Comparison of ENCODE assay signal across 28 cellular contexts in genomic region chr3:136694321-136694720, GRCh38. TPM values are rescaled to one million over a fixed set of nuclear protein-coding genes. Genes with fewer than 3 reads are reported as not detected.
DNase-seq lines count a peak whose midpoint lies in the region; ATAC-seq lines count a peak whose summit lies in the region.
"Had no signal": no experiment of that assay in that cellular context is flagged by ENCODE, and none has a peak within 500 bp of the region (broad histone marks: within the 10 kb centered on the region; RNA-seq: fewer than 3 reads in every experiment).

No MANE protein-coding gene starts in this region.

- no peak overlapping the region for H2AFZ ChIP-seq in trophoblast cell (ENCODE audit: insufficient read depth, low read length, poor library complexity)

- H3K4me1 Mint-ChIP-seq in activated naive CD8-positive, alpha-beta T cell treated with anti-CD3 and anti-CD28 coated beads, Interleukin-2, amount 10 ng/mL, durations not matched to agents 7 days and 5 days = peaks cover 11% of the 10 kb centered on the region
- peaks cover 13% of the 10 kb centered on the region for H3K4me1 Mint-ChIP-seq in activated naive CD8-positive, alpha-beta T cell treated with anti-CD3 and anti-CD28 coated beads for 36 hours
- peaks cover 14% of the 10 kb centered on the region for H3K4me1 Mint-ChIP-seq in T-helper 1 cell treated with Interleukin-12 subunit alpha and Interleukin-12 subunit beta and Interleukin-4 antibody, amounts not matched to agents 30 μg/mL and 1 μg/mL, for 36 hours (ENCODE audit: low read depth)
- H3K4me1 Mint-ChIP-seq: nephron progenitor cell had no signal

- no peaks in the 10 kb centered on the region for H3K79me1 ChIP-seq in trophoblast cell (ENCODE audit: low read length)

- H3K27me3 Mint-ChIP-seq in activated naive CD8-positive, alpha-beta T cell treated with anti-CD3 and anti-CD28 coated beads, Interleukin-2, amount 10 ng/mL, durations not matched to agents 7 days and 5 days = no peaks in the 10 kb centered on the region
- H3K27me3 Mint-ChIP-seq in activated naive CD8-positive, alpha-beta T cell treated with anti-CD3 and anti-CD28 coated beads for 36 hours = no peaks in the 10 kb centered on the region
- H3K27me3 Mint-ChIP-seq in T-helper 1 cell treated with Interleukin-12 subunit alpha and Interleukin-12 subunit beta and Interleukin-4 antibody, amounts not matched to agents 30 μg/mL and 1 μg/mL, for 36 hours (ENCODE audit: low read depth) = no peaks in the 10 kb centered on the region
- H3K27me3 Mint-ChIP-seq: B cell, IgD-negative memory B cell, type B pancreatic cell had no signal

- no peak overlapping the region for H3K4me3 Mint-ChIP-seq in activated naive CD8-positive, alpha-beta T cell treated with anti-CD3 and anti-CD28 coated beads, Interleukin-2, amount 10 ng/mL, durations not matched to agents 7 days and 5 days
- H3K4me3 Mint-ChIP-seq in activated naive CD8-positive, alpha-beta T cell treated with anti-CD3 and anti-CD28 coated beads for 36 hours = no peak overlapping the region
- H3K4me3 Mint-ChIP-seq in T-helper 1 cell treated with Interleukin-12 subunit alpha and Interleukin-12 subunit beta and Interleukin-4 antibody, amounts not matched to agents 30 μg/mL and 1 μg/mL, for 36 hours = peak overlapping the region; percentile 25
- H3K4me3 Mint-ChIP-seq: B cell, HFFc6, nephron progenitor cell, type B pancreatic cell had no signal

- no peaks in the 10 kb centered on the region for H3K36me3 ChIP-seq in trophoblast cell (ENCODE audit: control insufficient read depth in 1 of 2, insufficient read depth in 2 of 2, low read length in 2 of 2)
- H3K36me3 ChIP-seq: breast epithelium, colonic mucosa had no signal

- H3K9ac ChIP-seq in trophoblast cell (ENCODE audit: low read length) = no peak overlapping the region

- H4K91ac ChIP-seq in trophoblast cell (ENCODE audit: low read depth, low read length) = no peak overlapping the region

- H3K27ac Mint-ChIP-seq in activated naive CD8-positive, alpha-beta T cell treated with anti-CD3 and anti-CD28 coated beads, Interleukin-2, amount 10 ng/mL, durations not matched to agents 7 days and 5 days = peak overlapping the region; percentile 56
- H3K27ac Mint-ChIP-seq in activated naive CD8-positive, alpha-beta T cell treated with anti-CD3 and anti-CD28 coated beads for 36 hours = no peak overlapping the region
- H3K27ac Mint-ChIP-seq in T-helper 1 cell treated with Interleukin-12 subunit alpha and Interleukin-12 subunit beta and Interleukin-4 antibody, amounts not matched to agents 30 μg/mL and 1 μg/mL, for 36 hours = no peak overlapping the region
- H3K27ac Mint-ChIP-seq: B cell, HFFc6, IgD-negative memory B cell, nephron progenitor cell, type B pancreatic cell had no signal

- H3K9me3 Mint-ChIP-seq in activated naive CD8-positive, alpha-beta T cell treated with anti-CD3 and anti-CD28 coated beads, Interleukin-2, amount 10 ng/mL, durations not matched to agents 7 days and 5 days = peaks cover 20% of the 10 kb centered on the region
- H3K9me3 Mint-ChIP-seq in activated naive CD8-positive, alpha-beta T cell treated with anti-CD3 and anti-CD28 coated beads for 36 hours = peaks cover 31% of the 10 kb centered on the region
- H3K9me3 Mint-ChIP-seq in T-helper 1 cell treated with Interleukin-12 subunit alpha and Interleukin-12 subunit beta and Interleukin-4 antibody, amounts not matched to agents 30 μg/mL and 1 μg/mL, for 36 hours = peaks cover 73% of the 10 kb centered on the region
- H3K9me3 Mint-ChIP-seq: HFFc6 had no signal

- H3K18ac ChIP-seq in trophoblast cell (ENCODE audit: low read length) = no peak overlapping the region

- WGBS in trophoblast cell (ENCODE audit: extremely low coverage, insufficient coverage, insufficient read length) = no CpG with 5 or more reads among the region's 2 CpGs

- H3K36me3 Mint-ChIP-seq in activated naive CD8-positive, alpha-beta T cell treated with anti-CD3 and anti-CD28 coated beads, Interleukin-2, amount 10 ng/mL, durations not matched to agents 7 days and 5 days = peaks cover 66% of the 10 kb centered on the region
- H3K36me3 Mint-ChIP-seq in activated naive CD8-positive, alpha-beta T cell treated with anti-CD3 and anti-CD28 coated beads for 36 hours = peaks cover 77% of the 10 kb centered on the region
- peaks cover 42% of the 10 kb centered on the region for H3K36me3 Mint-ChIP-seq in T-helper 1 cell treated with Interleukin-12 subunit alpha and Interleukin-12 subunit beta and Interleukin-4 antibody, amounts not matched to agents 30 μg/mL and 1 μg/mL, for 36 hours (ENCODE audit: low read depth)

- no peak overlapping the region for H4K8ac ChIP-seq in trophoblast cell (ENCODE audit: low read depth, low read length)

- no peak overlapping the region for H2BK120ac ChIP-seq in trophoblast cell (ENCODE audit: insufficient read depth, low read length, poor library complexity)

- ATAC-seq in activated naive CD8-positive, alpha-beta T cell treated with anti-CD3 and anti-CD28 coated beads, Interleukin-2, amount 10 ng/mL, durations not matched to agents 7 days and 5 days (ENCODE audit: low read depth) = peak; percentile 56
- ATAC-seq in GM21723 (IDR thresholded peaks at IDR 0.05; ENCODE audit: unreplicated experiment) (no peak), GM19397 (IDR thresholded peaks at IDR 0.05; ENCODE audit: unreplicated experiment) (no peak)
- ATAC-seq: activated CD4-positive, CD25-positive, alpha-beta regulatory T cell treated with anti-CD3 and anti-CD28 coated beads, Interleukin-2, amount 50 U/mL, for 24 hours; left cardiac atrium had no signal

- no peak overlapping the region for H4K12ac ChIP-seq in trophoblast cell (ENCODE audit: low read depth, low read length)

- no peak overlapping the region for H3K14ac ChIP-seq in trophoblast cell (ENCODE audit: low read length)

- no peak overlapping the region for H2BK12ac ChIP-seq in trophoblast cell (ENCODE audit: low read length)

- no peak overlapping the region for H3K4me2 ChIP-seq in trophoblast cell (ENCODE audit: low read length)

- H3K23ac ChIP-seq in trophoblast cell (ENCODE audit: low read length) = no peak overlapping the region

- no peak for DNase-seq in activated naive CD8-positive, alpha-beta T cell treated with anti-CD3 and anti-CD28 coated beads, Interleukin-2, amount 10 ng/mL, durations not matched to agents 7 days and 5 days
- DNase-seq in activated naive CD8-positive, alpha-beta T cell treated with anti-CD3 and anti-CD28 coated beads for 36 hours = no peak
- peak; percentile 14 for DNase-seq in central memory CD4-positive, alpha-beta T cell
- DNase-seq in trophoblast cell = no peak
- DNase-seq in NCI-H187 (lab: John Stamatoyannopoulos, UW) = no peak
- DNase-seq: ACHN; activated naive CD4-positive, alpha-beta T cell treated with anti-CD3 and anti-CD28 coated beads, Interleukin-2, amount 50 U/mL, for 16 hours; anterior cingulate cortex; colonic mucosa; COR-L47; effector CD4-positive, alpha-beta T cell; HFFc6; hippocampal formation; left cardiac atrium; NCI-H1092; NCI-H1694; NCI-H510A; nephron progenitor cell; stimulated activated CD4-positive, alpha-beta T cell treated with anti-CD3 and anti-CD28 coated beads, Interleukin-4, amount 100 ng/mL, for 4 hours had no signal

- H3K4me3 ChIP-seq in trophoblast cell (ENCODE audit: low read depth, low read length) = no peak overlapping the region
- H3K4me3 ChIP-seq: breast epithelium, colonic mucosa had no signal

- no peaks in the 10 kb centered on the region for H3K27me3 ChIP-seq in trophoblast cell (ENCODE audit: insufficient read depth, low read length)
- H3K27me3 ChIP-seq: breast epithelium, colonic mucosa had no signal

- H3K9me3 ChIP-seq in trophoblast cell (ENCODE audit: insufficient read depth, low read depth, low read length) = no peaks in the 10 kb centered on the region
- H3K9me3 ChIP-seq: breast epithelium, colonic mucosa had no signal

- H2AK5ac ChIP-seq in trophoblast cell (ENCODE audit: low read length) = no peak overlapping the region

- peak overlapping the region; percentile 21 for H3K4ac ChIP-seq in trophoblast cell (ENCODE audit: low read depth, low read length)

- H3K79me2 ChIP-seq in trophoblast cell (ENCODE audit: control insufficient read depth, insufficient read depth, low read length, poor library complexity) = no peaks in the 10 kb centered on the region

- peaks cover 0 to 3% of the 10 kb centered on the region in 2 experiments for H3K4me1 ChIP-seq in trophoblast cell (ENCODE audit: control insufficient read depth in 1 of 2, insufficient read depth in 2 of 2, low read length in 2 of 2)
- H3K4me1 ChIP-seq: breast epithelium, colonic mucosa had no signal

- no peak overlapping the region for H2BK5ac ChIP-seq in trophoblast cell (ENCODE audit: low read depth, low read length, poor library complexity)

- POLR2A ChIA-PET in activated naive CD8-positive, alpha-beta T cell treated with anti-CD3 and anti-CD28 coated beads, Interleukin-2, amount 10 ng/mL, durations not matched to agents 7 days and 5 days (lab: Charles Lee) = no interaction called here

- H3K27ac ChIP-seq in trophoblast cell (ENCODE audit: low read depth, low read length) = no peak overlapping the region
- H3K27ac ChIP-seq: breast epithelium, colonic mucosa, epithelial cell of prostate had no signal

RNA-seq across cellular contexts. Expression of gene STAG1, which starts 57.9 kb away (rescaled TPM):
- total RNA-seq in activated naive CD8-positive, alpha-beta T cell treated with anti-CD3 and anti-CD28 coated beads, Interleukin-2, amount 10 ng/mL, durations not matched to agents 7 days and 5 days = 10 to 100 TPM; 39.4 to 43.7 TPM
- 10 to 100 TPM; 42.9 to 44.6 TPM for total RNA-seq in activated naive CD8-positive, alpha-beta T cell treated with anti-CD3 and anti-CD28 coated beads for 36 hours
- 13.3 and 13.7 TPM in 2 replicates for polyA plus RNA-seq in trophoblast cell (2013)
